16 cellular contexts compared by ENCODE assay signal in genomic region chr17:79377230-79377790, GRCh38.
A peak's percentile ranks its signal among the peaks of the same experiment; 100 is the strongest.
DNase-seq lines count a peak whose midpoint lies in the region; FAIRE-seq and TF ChIP-seq lines count a peak whose summit lies in the region.
"Had no signal": no experiment of that assay in that cellular context is flagged by ENCODE, and none has a peak within 500 bp of the region (broad histone marks: within the 10 kb centered on the region; RNA-seq: fewer than 3 reads in every experiment).

No MANE protein-coding gene starts in this region.

- H3K36me3 ChIP-seq in H7 (replicated peaks; ENCODE audit: control insufficient read depth, insufficient read depth, low read length), result no peaks in the 10 kb centered on the region
- H3K36me3 ChIP-seq in bronchial epithelial cell (ENCODE audit: control insufficient read depth, insufficient read depth, low read length), result no peaks in the 10 kb centered on the region

- H3K4me3 ChIP-seq in H7 (ENCODE audit: insufficient read depth, low read depth, low read length) (no peak overlapping the region), bronchial epithelial cell (ENCODE audit: low read depth, low read length) (no peak overlapping the region)

- FAIRE-seq in bronchial epithelial cell (lab: Jason Lieb, UNC) (peak; percentile 72), urothelium cell line (lab: Jason Lieb, UNC) (peak; percentile 65)
- FAIRE-seq: A204.1, G401.6, GM12891 had no signal

- TF ChIP-seq CTCF in bronchial epithelial cell (IDR thresholded peaks at IDR 0.05; ENCODE audit: insufficient read depth, low read length, severe bottlenecking), result no peak

- DNase-seq in H7, result peak; percentile 72
- DNase-seq in bronchial epithelial cell (ENCODE audit: low read depth), result no peak
- peak; percentile 17 for DNase-seq in left kidney (ENCODE audit: low read depth, low spot score)
- DNase-seq in urothelium cell line (ENCODE audit: low spot score), result no peak
- no peak for DNase-seq in activated CD4-positive, alpha-beta T cell treated with anti-CD3 and anti-CD28 coated beads, Interleukin-2, amount 50 U/mL, for 48 hours
- no peak for DNase-seq in nucleus accumbens (lab: John Stamatoyannopoulos, UW)
- DNase-seq in A172 (ENCODE audit: low spot score), result no peak
- DNase-seq: C1 segment of cervical spinal cord; CD4-positive, alpha-beta T cell; DMS79 treated with DMSO at 0.1 percent for 48 hours; EL; GOT3; HCEC 1CT had no signal

- H3K27me3 ChIP-seq in H7 (ENCODE audit: control insufficient read depth, insufficient read depth, low read length), result no peaks in the 10 kb centered on the region
- H3K27me3 ChIP-seq in bronchial epithelial cell (ENCODE audit: control insufficient read depth, insufficient read depth, low read length), result peaks cover 4% of the 10 kb centered on the region

Comparison
In these comparisons a context has a peak if more than half of its experiments do, and no peak if none do; other contexts are left out.
1. DNase-seq: peak in H7 (single experiment) and left kidney (single experiment); none in bronchial epithelial cell (single experiment), urothelium cell line (single experiment), activated CD4-positive, alpha-beta T cell treated with anti-CD3 and anti-CD28 coated beads, Interleukin-2, amount 50 U/mL, for 48 hours (0 of 2), nucleus accumbens (0 of 56) and A172 (single experiment).